8 cellular contexts compared by ENCODE assay signal in the genomic region with DNA sequence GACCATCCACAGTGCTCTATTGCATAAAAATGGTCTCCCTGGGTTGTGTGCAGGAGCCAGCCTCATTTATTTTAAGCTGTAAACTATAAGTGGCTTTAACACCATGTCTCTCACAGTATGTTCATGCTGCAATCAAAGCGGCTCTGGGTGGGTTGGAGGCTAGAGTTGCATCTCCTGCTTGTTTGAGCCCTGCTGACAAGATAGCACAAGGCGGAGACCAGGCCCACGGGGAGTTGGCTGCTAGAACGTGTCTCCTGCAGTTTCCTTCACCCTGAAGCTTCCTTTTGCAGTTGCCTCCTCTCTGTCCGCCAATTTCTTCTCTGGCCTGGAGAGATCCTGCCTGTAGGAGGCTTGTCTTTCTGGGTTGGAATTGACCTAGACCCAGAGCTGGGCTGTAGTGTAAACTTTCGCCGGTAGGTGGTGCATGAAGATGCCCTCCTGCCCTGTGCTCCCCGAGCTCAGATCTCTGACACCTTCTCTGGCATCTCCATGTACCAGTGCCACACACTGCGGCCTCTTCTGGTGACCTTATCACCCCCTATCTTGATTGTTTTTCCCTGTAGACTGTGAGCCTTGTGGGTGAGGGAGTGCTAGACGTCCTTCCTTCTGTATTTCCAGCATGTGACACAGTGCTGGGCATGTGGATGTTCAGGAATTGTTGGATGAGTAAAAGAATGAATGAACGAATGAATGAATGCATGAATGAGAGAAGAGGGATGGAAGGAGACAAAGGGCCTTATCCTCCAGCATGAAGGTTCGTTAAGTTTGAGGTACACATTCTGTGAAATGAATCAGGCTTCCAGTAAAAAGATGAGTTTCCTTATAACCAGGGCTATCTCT. TPM values are rescaled to one million over a fixed set of nuclear protein-coding genes. Genes with fewer than 3 reads are reported as not detected.
DNase-seq lines count a peak whose midpoint lies in the region; ATAC-seq and TF ChIP-seq lines count a peak whose summit lies in the region.

No MANE protein-coding gene starts in this region.

- no peak overlapping the region for H3K9ac ChIP-seq in adipocyte (ENCODE audit: low read length)

- no peak overlapping the region for H3K4me3 Mint-ChIP-seq in T-cell

- no peak overlapping the region for H3K27ac Mint-ChIP-seq in T-cell

- no peaks in the 10 kb centered on the region for H3K36me3 Mint-ChIP-seq in T-cell

- in situ Hi-C loops in KBM-7 (cut with MboI; ENCODE audit: low pct_unique_long_range_greater_than_20kb, low sequenced_read_pairs) (no loop called here), gastrocnemius medialis (cut with MboI; ENCODE audit: low sequenced_read_pairs in 4 of 4) (loop anchor here (5.0 kb wide), 1 partner anchor 101 kb away; no protein-coding TSS in a partner anchor)

- H3K9me3 ChIP-seq in adipocyte (ENCODE audit: control insufficient read depth, low read length) (peaks cover 2% of the 10 kb centered on the region), right cardiac atrium (ENCODE audit: control insufficient read depth, low read length) (no peaks in the 10 kb centered on the region), gastrocnemius medialis (no peaks in the 10 kb centered on the region)

- CTCF ChIA-PET in T-cell (lab: Charles Lee): interaction anchor here (0.6 to 3.4 kb wide), 28 partner anchors 9 to 450 kb away, joined by 3 to 50 read pairs (median 5); a partner anchor contains a TSS

- WGBS in right cardiac atrium: 25% methylated on average over 12 of the region's 12 CpGs

- POLR2A ChIA-PET in T-cell (lab: Charles Lee): no interaction called here

- H3K4me1 ChIP-seq in adipocyte (ENCODE audit: control insufficient read depth, insufficient read depth, low read length) (peaks cover 8% of the 10 kb centered on the region), right cardiac atrium (ENCODE audit: control insufficient read depth, insufficient read depth, low read length) (peaks cover 1% of the 10 kb centered on the region), gastrocnemius medialis (no peaks in the 10 kb centered on the region)

- no peak for TF ChIP-seq POLR2A in gastrocnemius medialis (IDR thresholded peaks at IDR 0.05)

- H3K27ac ChIP-seq in right cardiac atrium (ENCODE audit: low read length): peak overlapping the region; percentile 4
- no peak overlapping the region for H3K27ac ChIP-seq in gastrocnemius medialis

- peaks cover 3 to 12% (median 4%) of the 10 kb centered on the region in 3 donors for H3K4me1 Mint-ChIP-seq in T-cell

- TF ChIP-seq CTCF in gastrocnemius medialis (IDR thresholded peaks at IDR 0.05 in 4 of 5, conservative IDR thresholded peaks at IDR 0.05 in 1 of 5): peak; percentile 62 to 87 (median 84)

- no peaks in the 10 kb centered on the region for H3K9me3 Mint-ChIP-seq in T-cell

- ATAC-seq in GM21576 (IDR thresholded peaks at IDR 0.05; ENCODE audit: unreplicated experiment) (peak; percentile 90), T-cell (replicated peaks in 1 of 4) (peak; percentile 70 to 92 (median 86)), right cardiac atrium (peak; percentile 88), gastrocnemius medialis (peak; percentile 82 to 95), GM18861 (IDR thresholded peaks at IDR 0.05; ENCODE audit: unreplicated experiment) (no peak)

- intact Hi-C loops in right cardiac atrium (cut with DNase I) (loop anchor here in 2 of 4 donors (5.0 kb wide), 2 partner anchors 96 to 101 kb away; no protein-coding TSS in a partner anchor), gastrocnemius medialis (cut with DNase I; ENCODE audit: low total_unique reads) (loop anchor here (1.0 kb wide), 2 partner anchors 100 to 144 kb away; no protein-coding TSS in a partner anchor)

- H3K27me3 Mint-ChIP-seq in T-cell: no peaks in the 10 kb centered on the region

- no peak overlapping the region for H3K4me3 ChIP-seq in adipocyte (ENCODE audit: low read length)
- H3K4me3 ChIP-seq in right cardiac atrium (ENCODE audit: low read length): no peak overlapping the region
- no peak overlapping the region for H3K4me3 ChIP-seq in gastrocnemius medialis

- H3K36me3 ChIP-seq in adipocyte (ENCODE audit: control insufficient read depth, insufficient read depth, low read length, severe bottlenecking) (no peaks in the 10 kb centered on the region), gastrocnemius medialis (no peaks in the 10 kb centered on the region)

- H3K27me3 ChIP-seq in adipocyte (replicated peaks; ENCODE audit: control insufficient read depth, insufficient read depth, low read length): no peaks in the 10 kb centered on the region
- H3K27me3 ChIP-seq in right cardiac atrium (ENCODE audit: control insufficient read depth, insufficient read depth): no peaks in the 10 kb centered on the region
- H3K27me3 ChIP-seq in gastrocnemius medialis: no peaks in the 10 kb centered on the region

- DNase-seq in EH (ENCODE audit: low read depth): peak; percentile 80
- DNase-seq in KBM-7: peak; percentile 90
- peak; percentile 32 to 79 (median 66) for DNase-seq in T-cell
- peak; percentile 79 for DNase-seq in adipocyte (ENCODE audit: low read depth)
- peak; percentile 70 to 88 (median 83) for DNase-seq in right cardiac atrium
- peak; percentile 32 to 64 for DNase-seq in gastrocnemius medialis

RNA-seq across cellular contexts. Expression of a gene that starts 10.4 kb away (rescaled TPM):
- under 1 TPM; 0.09 to 0.57 (median 0.28) TPM for total RNA-seq in T-cell
- under 1 TPM; 0.11 to 0.65 (median 0.39) TPM for total RNA-seq in right cardiac atrium
- polyA plus RNA-seq in right cardiac atrium: 0.18 TPM
- total RNA-seq in gastrocnemius medialis: under 1 TPM in 1 of 4 donors, not detected in 3; 0.11 TPM

RNA-seq across cellular contexts. Expression of a gene that starts 39.4 kb away (rescaled TPM):
- total RNA-seq in T-cell: not detected
- under 1 TPM in 2 of 4 donors, not detected in 2; 0.44 to 0.45 TPM for total RNA-seq in right cardiac atrium
- not detected for polyA plus RNA-seq in right cardiac atrium
- total RNA-seq in gastrocnemius medialis: under 1 TPM in 2 of 4 donors, not detected in 2; 0.56 to 0.61 TPM

RNA-seq across cellular contexts. Expression of a gene that starts 44.5 kb away (rescaled TPM):
- 100 to 1,000 TPM; 258 to 448 (median 265) TPM for total RNA-seq in T-cell
- total RNA-seq in right cardiac atrium: 100 to 1,000 TPM; 227 to 268 (median 261) TPM
- polyA plus RNA-seq in right cardiac atrium: 138 TPM
- 100 to 1,000 TPM; 106 to 200 (median 128) TPM for total RNA-seq in gastrocnemius medialis

RNA-seq across cellular contexts. Expression of a gene that starts 44.6 kb away (rescaled TPM):
- total RNA-seq in T-cell (10 to 100 TPM in 3 of 5 donors, 1 to 10 TPM in 2; 7.1 to 10.4 (median 10.0) TPM), right cardiac atrium (10 to 100 TPM; 12.7 to 23.1 (median 15.1) TPM), gastrocnemius medialis (10 to 100 TPM in 1 of 4 donors, 1 to 10 TPM in 3; 7.1 to 10.3 (median 8.3) TPM)
- polyA plus RNA-seq in right cardiac atrium: 37.9 TPM
